9 cellular contexts compared by ENCODE assay signal in genomic region chr14:95998656-95999055, GRCh38. TPM values are rescaled to one million over a fixed set of nuclear protein-coding genes. Genes with fewer than 3 reads are reported as not detected.
A peak's percentile ranks its signal among the peaks of the same experiment; 100 is the strongest.
DNase-seq lines count a peak whose midpoint lies in the region; ATAC-seq and TF ChIP-seq lines count a peak whose summit lies in the region.
"Had no signal": no experiment of that assay in that cellular context is flagged by ENCODE, and none has a peak within 500 bp of the region (broad histone marks: within the 10 kb centered on the region; RNA-seq: fewer than 3 reads in every experiment).

No MANE protein-coding gene starts in this region.

- intact Hi-C loops in heart left ventricle (cut with DNase I) (loop anchor here (1.0 to 10.0 kb wide), 11 partner anchors 96 to 574 kb away; no protein-coding TSS in a partner anchor), right cardiac atrium (cut with DNase I) (loop anchor here (5.0 to 10.0 kb wide), 5 partner anchors 96 to 1304 kb away; no protein-coding TSS in a partner anchor), uterus (cut with DNase I; ENCODE audit: low total_unique reads) (no loop called here)

- ATAC-seq in heart left ventricle (no peak), right cardiac atrium (no peak), foreskin keratinocyte (no peak), GM21390 (IDR thresholded peaks at IDR 0.05; ENCODE audit: unreplicated experiment) (no peak), HG03097 (IDR thresholded peaks at IDR 0.05; ENCODE audit: low FRiP score, unreplicated experiment) (no peak)

- H3K9me3 ChIP-seq in heart left ventricle = peaks cover 0 to under 1% (median 0%) of the 10 kb centered on the region in 12 donors
- H3K9me3 ChIP-seq in right cardiac atrium (ENCODE audit: control insufficient read depth, low read length) = no peaks in the 10 kb centered on the region
- H3K9me3 ChIP-seq in uterus = no peaks in the 10 kb centered on the region

- H3K4me3 ChIP-seq in heart left ventricle (no peak overlapping the region), right cardiac atrium (ENCODE audit: low read length) (no peak overlapping the region), uterus (no peak overlapping the region)

- no peak overlapping the region for H3K27ac ChIP-seq in heart left ventricle
- no peak overlapping the region for H3K27ac ChIP-seq in right cardiac atrium (ENCODE audit: low read length)
- H3K27ac ChIP-seq in foreskin keratinocyte = no peak overlapping the region
- H3K27ac ChIP-seq in uterus = no peak overlapping the region

- TF ChIP-seq CTCF in heart left ventricle (IDR thresholded peaks at IDR 0.05) = peak in 8 of 12 donors; percentile 29 to 55 (median 39)
- peak; percentile 63 for TF ChIP-seq CTCF in foreskin keratinocyte (conservative IDR thresholded peaks at IDR 0.05)
- TF ChIP-seq CTCF in uterus (IDR thresholded peaks at IDR 0.05) = peak; percentile 34 to 63 (median 58)

- TF ChIP-seq POLR2A in heart left ventricle (IDR thresholded peaks at IDR 0.05) (no peak), uterus (IDR thresholded peaks at IDR 0.05) (no peak)

- H3K36me3 ChIP-seq in heart left ventricle (no peaks in the 10 kb centered on the region), uterus (no peaks in the 10 kb centered on the region)

- no peaks in the 10 kb centered on the region for H3K4me1 ChIP-seq in heart left ventricle
- H3K4me1 ChIP-seq in right cardiac atrium (ENCODE audit: control insufficient read depth, insufficient read depth, low read length) = no peaks in the 10 kb centered on the region
- no peaks in the 10 kb centered on the region for H3K4me1 ChIP-seq in foreskin keratinocyte
- no peaks in the 10 kb centered on the region for H3K4me1 ChIP-seq in uterus

- DNase-seq in heart left ventricle (no peak), right cardiac atrium (no peak), RKO (ENCODE audit: low spot score) (peak; percentile 48), foreskin keratinocyte (peak in 1 of 2 donors; percentile 8), uterus (no peak), nucleus accumbens (lab: John Stamatoyannopoulos, UW) (no peak)
- DNase-seq: activated B cell treated with CpG ODN at 0.5 μM for 24 hours had no signal

- H3K27me3 ChIP-seq in heart left ventricle = peaks cover 0 to 65% (median 22%) of the 10 kb centered on the region in 9 donors
- H3K27me3 ChIP-seq in right cardiac atrium (ENCODE audit: control insufficient read depth, insufficient read depth) = no peaks in the 10 kb centered on the region
- peaks cover 23% of the 10 kb centered on the region for H3K27me3 ChIP-seq in foreskin keratinocyte
- no peaks in the 10 kb centered on the region for H3K27me3 ChIP-seq in uterus

- 23 to 47% (median 31%) methylated on average over 1 of the region's 1 CpG for WGBS in heart left ventricle, 4 donors
- 16% methylated on average over 1 of the region's 1 CpG for WGBS in right cardiac atrium

RNA-seq across cellular contexts. Expression of gene C14orf132, which starts 40.5 kb away (rescaled TPM):
- total RNA-seq in heart left ventricle = 10 to 100 TPM in 2 of 9 donors, 1 to 10 TPM in 6, under 1 TPM in 1; 0.89 to 14.9 (median 2.1) TPM
- polyA plus RNA-seq in heart left ventricle = 1 to 10 TPM in 1 of 2 donors, under 1 TPM in 1; 0.76 to 1.5 TPM
- 1 to 10 TPM; 3.7 to 5.3 (median 4.7) TPM for total RNA-seq in right cardiac atrium
- polyA plus RNA-seq in right cardiac atrium = 2.9 TPM
- 0.17 and 0.35 TPM in 2 replicates for total RNA-seq in foreskin keratinocyte
- polyA plus RNA-seq in foreskin keratinocyte = 0.23 and 0.43 TPM in 2 replicates
- total RNA-seq in uterus = 10 to 100 TPM; 10.5 to 60.1 (median 16.0) TPM
